Comparison of ENCODE assay signal across 8 cellular contexts in the genomic region with DNA sequence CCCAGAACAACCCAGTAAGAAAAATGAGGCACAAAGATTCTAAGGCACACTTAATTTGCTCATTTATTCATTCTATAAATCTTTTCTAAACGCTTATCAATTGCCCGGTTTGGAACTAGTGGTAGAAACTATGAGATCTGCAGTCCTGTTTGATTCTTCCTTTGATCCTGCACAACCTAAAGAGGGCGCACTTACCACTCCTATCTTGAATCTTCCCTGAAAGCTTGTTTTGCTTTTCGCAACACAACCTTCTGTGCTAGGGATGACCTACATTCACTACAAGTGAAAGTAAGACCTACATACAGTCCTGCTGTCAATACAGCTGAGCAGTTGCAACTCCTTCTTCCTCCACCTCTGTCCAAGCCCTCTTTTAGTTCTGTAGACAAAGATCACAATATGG. TPM values are rescaled to one million over a fixed set of nuclear protein-coding genes. Genes with fewer than 3 reads are reported as not detected.
A peak's percentile ranks its signal among the peaks of the same experiment; 100 is the strongest.
DNase-seq lines count a peak whose midpoint lies in the region; ATAC-seq and TF ChIP-seq lines count a peak whose summit lies in the region.

No MANE protein-coding gene starts in this region.

- in situ Hi-C loops in G401 (cut with HindIII; ENCODE audit: low sequenced_read_pairs), result no loop called here

- peak; percentile 53 for ATAC-seq in HG03520 (IDR thresholded peaks at IDR 0.05; ENCODE audit: unreplicated experiment)

- DNase-seq in AG08396 (ENCODE audit: low spot score), result peak; percentile 9
- peak in 3 of 5 experiments; percentile 9 to 76 (median 65) for DNase-seq in T-helper 2 cell
- peak; percentile 76 for DNase-seq in fibroblast of pulmonary artery (ENCODE audit: low read depth)
- peak; percentile 50 for DNase-seq in stimulated activated CD4-positive, alpha-beta T cell treated with anti-CD3 and anti-CD28 coated beads, Interleukin-4, amount 100 ng/mL, for 24 hours
- DNase-seq in NCI-H146 (lab: John Stamatoyannopoulos, UW), result no peak
- no peak for DNase-seq in G401 (ENCODE audit: low spot score)

- peak; percentile 52 for TF ChIP-seq CTCF in GM12873 (IDR thresholded peaks at IDR 0.05; ENCODE audit: insufficient read depth, low read depth, low read length, missing control alignments)
- TF ChIP-seq CTCF in fibroblast of pulmonary artery (IDR thresholded peaks at IDR 0.05; ENCODE audit: low read length, missing control alignments), result peak; percentile 61

- no peak overlapping the region for H3K4me3 ChIP-seq in fibroblast of pulmonary artery (replicated peaks; ENCODE audit: low read depth, low read length)

RNA-seq across cellular contexts. Expression of a gene that starts 12.6 kb away (rescaled TPM):
- 21.4 and 26.1 TPM in 2 replicates for total RNA-seq in G401 (2014; rRNA removed; shearing (Covaris generic))

Comparison
In these comparisons a context has a peak if more than half of its experiments do, and no peak if none do; other contexts are left out.
1. DNase-seq: peak in AG08396 (single experiment), T-helper 2 cell (3 of 5), fibroblast of pulmonary artery (single experiment) and stimulated activated CD4-positive, alpha-beta T cell treated with anti-CD3 and anti-CD28 coated beads, Interleukin-4, amount 100 ng/mL, for 24 hours (single experiment); none in NCI-H146 (single experiment) and G401 (single experiment).